In the genomic region with DNA sequence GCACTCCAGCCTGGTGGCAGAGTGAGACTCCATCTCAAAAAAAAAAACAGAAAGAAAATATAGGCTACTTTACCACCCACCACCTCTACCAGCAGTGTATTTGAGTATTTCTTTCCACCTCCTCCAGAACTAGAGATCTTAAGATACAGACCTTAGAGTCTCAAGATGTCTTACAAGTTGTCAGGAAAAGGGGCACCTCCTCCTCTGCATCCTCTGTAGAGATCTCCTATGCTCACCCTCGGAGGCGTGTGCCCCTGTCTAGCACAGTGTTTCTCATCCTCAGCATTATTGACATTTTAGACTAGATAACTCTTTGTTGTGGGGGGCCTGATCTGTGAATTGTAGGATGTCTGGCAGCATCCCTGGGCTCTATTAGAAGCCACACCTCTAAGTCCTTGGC, we compare ENCODE assay signal across 1 cellular context.
TF ChIP-seq lines count a peak whose summit lies in the region.

No MANE protein-coding gene starts in this region.

TF ChIP-seq in GM23338, 12 proteins besides CTCF, POLR2A, EP300 and RAD21 (continued from another document):
- TF ChIP-seq, protein P1, sequence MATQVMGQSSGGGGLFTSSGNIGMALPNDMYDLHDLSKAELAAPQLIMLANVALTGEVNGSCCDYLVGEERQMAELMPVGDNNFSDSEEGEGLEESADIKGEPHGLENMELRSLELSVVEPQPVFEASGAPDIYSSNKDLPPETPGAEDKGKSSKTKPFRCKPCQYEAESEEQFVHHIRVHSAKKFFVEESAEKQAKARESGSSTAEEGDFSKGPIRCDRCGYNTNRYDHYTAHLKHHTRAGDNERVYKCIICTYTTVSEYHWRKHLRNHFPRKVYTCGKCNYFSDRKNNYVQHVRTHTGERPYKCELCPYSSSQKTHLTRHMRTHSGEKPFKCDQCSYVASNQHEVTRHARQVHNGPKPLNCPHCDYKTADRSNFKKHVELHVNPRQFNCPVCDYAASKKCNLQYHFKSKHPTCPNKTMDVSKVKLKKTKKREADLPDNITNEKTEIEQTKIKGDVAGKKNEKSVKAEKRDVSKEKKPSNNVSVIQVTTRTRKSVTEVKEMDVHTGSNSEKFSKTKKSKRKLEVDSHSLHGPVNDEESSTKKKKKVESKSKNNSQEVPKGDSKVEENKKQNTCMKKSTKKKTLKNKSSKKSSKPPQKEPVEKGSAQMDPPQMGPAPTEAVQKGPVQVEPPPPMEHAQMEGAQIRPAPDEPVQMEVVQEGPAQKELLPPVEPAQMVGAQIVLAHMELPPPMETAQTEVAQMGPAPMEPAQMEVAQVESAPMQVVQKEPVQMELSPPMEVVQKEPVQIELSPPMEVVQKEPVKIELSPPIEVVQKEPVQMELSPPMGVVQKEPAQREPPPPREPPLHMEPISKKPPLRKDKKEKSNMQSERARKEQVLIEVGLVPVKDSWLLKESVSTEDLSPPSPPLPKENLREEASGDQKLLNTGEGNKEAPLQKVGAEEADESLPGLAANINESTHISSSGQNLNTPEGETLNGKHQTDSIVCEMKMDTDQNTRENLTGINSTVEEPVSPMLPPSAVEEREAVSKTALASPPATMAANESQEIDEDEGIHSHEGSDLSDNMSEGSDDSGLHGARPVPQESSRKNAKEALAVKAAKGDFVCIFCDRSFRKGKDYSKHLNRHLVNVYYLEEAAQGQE (IDR thresholded peaks at IDR 0.05; ENCODE audit: unreplicated experiment) = no peak
- TF ChIP-seq, protein P2, sequence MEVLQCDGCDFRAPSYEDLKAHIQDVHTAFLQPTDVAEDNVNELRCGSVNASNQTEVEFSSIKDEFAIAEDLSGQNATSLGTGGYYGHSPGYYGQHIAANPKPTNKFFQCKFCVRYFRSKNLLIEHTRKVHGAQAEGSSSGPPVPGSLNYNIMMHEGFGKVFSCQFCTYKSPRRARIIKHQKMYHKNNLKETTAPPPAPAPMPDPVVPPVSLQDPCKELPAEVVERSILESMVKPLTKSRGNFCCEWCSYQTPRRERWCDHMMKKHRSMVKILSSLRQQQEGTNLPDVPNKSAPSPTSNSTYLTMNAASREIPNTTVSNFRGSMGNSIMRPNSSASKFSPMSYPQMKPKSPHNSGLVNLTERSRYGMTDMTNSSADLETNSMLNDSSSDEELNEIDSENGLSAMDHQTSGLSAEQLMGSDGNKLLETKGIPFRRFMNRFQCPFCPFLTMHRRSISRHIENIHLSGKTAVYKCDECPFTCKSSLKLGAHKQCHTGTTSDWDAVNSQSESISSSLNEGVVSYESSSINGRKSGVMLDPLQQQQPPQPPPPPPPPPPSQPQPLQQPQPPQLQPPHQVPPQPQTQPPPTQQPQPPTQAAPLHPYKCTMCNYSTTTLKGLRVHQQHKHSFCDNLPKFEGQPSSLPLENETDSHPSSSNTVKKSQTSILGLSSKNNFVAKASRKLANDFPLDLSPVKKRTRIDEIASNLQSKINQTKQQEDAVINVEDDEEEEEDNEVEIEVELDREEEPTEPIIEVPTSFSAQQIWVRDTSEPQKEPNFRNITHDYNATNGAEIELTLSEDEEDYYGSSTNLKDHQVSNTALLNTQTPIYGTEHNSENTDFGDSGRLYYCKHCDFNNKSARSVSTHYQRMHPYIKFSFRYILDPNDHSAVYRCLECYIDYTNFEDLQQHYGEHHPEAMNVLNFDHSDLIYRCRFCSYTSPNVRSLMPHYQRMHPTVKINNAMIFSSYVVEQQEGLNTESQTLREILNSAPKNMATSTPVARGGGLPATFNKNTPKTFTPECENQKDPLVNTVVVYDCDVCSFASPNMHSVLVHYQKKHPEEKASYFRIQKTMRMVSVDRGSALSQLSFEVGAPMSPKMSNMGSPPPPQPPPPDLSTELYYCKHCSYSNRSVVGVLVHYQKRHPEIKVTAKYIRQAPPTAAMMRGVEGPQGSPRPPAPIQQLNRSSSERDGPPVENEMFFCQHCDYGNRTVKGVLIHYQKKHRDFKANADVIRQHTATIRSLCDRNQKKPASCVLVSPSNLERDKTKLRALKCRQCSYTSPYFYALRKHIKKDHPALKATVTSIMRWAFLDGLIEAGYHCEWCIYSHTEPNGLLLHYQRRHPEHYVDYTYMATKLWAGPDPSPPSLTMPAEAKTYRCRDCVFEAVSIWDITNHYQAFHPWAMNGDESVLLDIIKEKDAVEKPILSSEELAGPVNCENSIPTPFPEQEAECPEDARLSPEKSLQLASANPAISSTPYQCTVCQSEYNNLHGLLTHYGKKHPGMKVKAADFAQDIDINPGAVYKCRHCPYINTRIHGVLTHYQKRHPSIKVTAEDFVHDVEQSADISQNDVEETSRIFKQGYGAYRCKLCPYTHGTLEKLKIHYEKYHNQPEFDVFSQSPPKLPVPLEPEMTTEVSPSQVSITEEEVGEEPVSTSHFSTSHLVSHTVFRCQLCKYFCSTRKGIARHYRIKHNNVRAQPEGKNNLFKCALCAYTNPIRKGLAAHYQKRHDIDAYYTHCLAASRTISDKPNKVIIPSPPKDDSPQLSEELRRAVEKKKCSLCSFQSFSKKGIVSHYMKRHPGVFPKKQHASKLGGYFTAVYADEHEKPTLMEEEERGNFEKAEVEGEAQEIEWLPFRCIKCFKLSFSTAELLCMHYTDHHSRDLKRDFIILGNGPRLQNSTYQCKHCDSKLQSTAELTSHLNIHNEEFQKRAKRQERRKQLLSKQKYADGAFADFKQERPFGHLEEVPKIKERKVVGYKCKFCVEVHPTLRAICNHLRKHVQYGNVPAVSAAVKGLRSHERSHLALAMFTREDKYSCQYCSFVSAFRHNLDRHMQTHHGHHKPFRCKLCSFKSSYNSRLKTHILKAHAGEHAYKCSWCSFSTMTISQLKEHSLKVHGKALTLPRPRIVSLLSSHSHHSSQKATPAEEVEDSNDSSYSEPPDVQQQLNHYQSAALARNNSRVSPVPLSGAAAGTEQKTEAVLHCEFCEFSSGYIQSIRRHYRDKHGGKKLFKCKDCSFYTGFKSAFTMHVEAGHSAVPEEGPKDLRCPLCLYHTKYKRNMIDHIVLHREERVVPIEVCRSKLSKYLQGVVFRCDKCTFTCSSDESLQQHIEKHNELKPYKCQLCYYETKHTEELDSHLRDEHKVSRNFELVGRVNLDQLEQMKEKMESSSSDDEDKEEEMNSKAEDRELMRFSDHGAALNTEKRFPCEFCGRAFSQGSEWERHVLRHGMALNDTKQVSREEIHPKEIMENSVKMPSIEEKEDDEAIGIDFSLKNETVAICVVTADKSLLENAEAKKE (CRISPR knock-in tag; IDR thresholded peaks at IDR 0.05) = no peak
- TF ChIP-seq EZH2phosphoT487 (IDR thresholded peaks at IDR 0.05; ENCODE audit: unreplicated experiment) (no peak), POLR2AphosphoS5 (IDR thresholded peaks at IDR 0.05; ENCODE audit: low read depth) (no peak), JUNB (IDR thresholded peaks at IDR 0.05; ENCODE audit: unreplicated experiment) (no peak)
- TF ChIP-seq, protein P3, sequence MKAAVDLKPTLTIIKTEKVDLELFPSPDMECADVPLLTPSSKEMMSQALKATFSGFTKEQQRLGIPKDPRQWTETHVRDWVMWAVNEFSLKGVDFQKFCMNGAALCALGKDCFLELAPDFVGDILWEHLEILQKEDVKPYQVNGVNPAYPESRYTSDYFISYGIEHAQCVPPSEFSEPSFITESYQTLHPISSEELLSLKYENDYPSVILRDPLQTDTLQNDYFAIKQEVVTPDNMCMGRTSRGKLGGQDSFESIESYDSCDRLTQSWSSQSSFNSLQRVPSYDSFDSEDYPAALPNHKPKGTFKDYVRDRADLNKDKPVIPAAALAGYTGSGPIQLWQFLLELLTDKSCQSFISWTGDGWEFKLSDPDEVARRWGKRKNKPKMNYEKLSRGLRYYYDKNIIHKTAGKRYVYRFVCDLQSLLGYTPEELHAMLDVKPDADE (IDR thresholded peaks at IDR 0.05) = no peak
